15 cellular contexts compared by ENCODE assay signal in the genomic region with DNA sequence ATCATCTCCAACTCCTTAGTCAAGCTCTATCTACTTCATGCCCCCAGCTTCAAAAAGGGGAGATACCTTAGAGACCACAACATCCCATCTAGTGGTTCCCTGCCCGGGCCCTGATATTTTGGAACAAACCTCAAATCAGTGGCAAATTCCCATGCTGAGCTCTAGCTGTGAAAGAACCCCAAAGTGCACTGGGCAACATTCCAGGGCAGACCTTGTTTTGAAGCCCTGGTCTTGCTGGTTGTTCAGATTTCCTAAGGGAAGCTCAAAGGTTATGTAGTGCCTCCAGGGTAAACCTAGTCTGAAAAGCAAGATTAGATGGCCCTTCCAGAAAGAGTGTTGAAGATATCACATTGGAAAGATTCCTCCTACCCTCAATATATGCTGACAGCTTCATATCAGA. TPM values are rescaled to one million over a fixed set of nuclear protein-coding genes. Genes with fewer than 3 reads are reported as not detected.
DNase-seq lines count a peak whose midpoint lies in the region; ATAC-seq, FAIRE-seq and TF ChIP-seq lines count a peak whose summit lies in the region.
"Had no signal": no experiment of that assay in that cellular context is flagged by ENCODE, and none has a peak within 500 bp of the region (broad histone marks: within the 10 kb centered on the region; RNA-seq: fewer than 3 reads in every experiment).

No MANE protein-coding gene starts in this region.

- H3K4ac ChIP-seq in neuronal stem cell (ENCODE audit: low read length): no peak overlapping the region

- no peak overlapping the region for H4K8ac ChIP-seq in neuronal stem cell (ENCODE audit: low read depth, low read length)

- H3K27me3 Mint-ChIP-seq in CD4-positive, alpha-beta T cell: no peaks in the 10 kb centered on the region
- H3K27me3 Mint-ChIP-seq in activated T-helper 17 cell treated with anti-CD3 and anti-CD28 coated beads, Interleukin-2, amount 50 U/mL, for 72 hours: no peaks in the 10 kb centered on the region
- H3K27me3 Mint-ChIP-seq in mesothelial cell of epicardium (ENCODE audit: low read depth): no peaks in the 10 kb centered on the region

- no peak overlapping the region for H2BK15ac ChIP-seq in neuronal stem cell (ENCODE audit: low read length)

- H3K9me3 Mint-ChIP-seq in CD4-positive, alpha-beta T cell: no peaks in the 10 kb centered on the region
- H3K9me3 Mint-ChIP-seq in activated T-helper 17 cell treated with anti-CD3 and anti-CD28 coated beads, Interleukin-2, amount 50 U/mL, for 72 hours: no peaks in the 10 kb centered on the region
- peaks cover 3% of the 10 kb centered on the region for H3K9me3 Mint-ChIP-seq in mesothelial cell of epicardium
- H3K9me3 Mint-ChIP-seq: nephron had no signal

- FAIRE-seq in GM19239 (lab: Jason Lieb, UNC): peak; percentile 40

- H2BK12ac ChIP-seq in neuronal stem cell (ENCODE audit: low read length): no peak overlapping the region

- TF ChIP-seq CTCF in CD4-positive, alpha-beta T cell (IDR thresholded peaks at IDR 0.05): no peak
- TF ChIP-seq CTCF in mesothelial cell of epicardium (IDR thresholded peaks at IDR 0.05; ENCODE audit: unreplicated experiment): no peak

- H3K9ac ChIP-seq in mucosa of rectum (ENCODE audit: low read depth in 1 of 2, low read length in 2 of 2) (no peak overlapping the region), neuronal stem cell (ENCODE audit: low read depth, low read length, poor library complexity) (no peak overlapping the region)

- no peak overlapping the region for H2BK120ac ChIP-seq in neuronal stem cell (ENCODE audit: low read depth, low read length)

- H3K18ac ChIP-seq in neuronal stem cell (ENCODE audit: low read length): no peak overlapping the region

- WGBS in neuronal stem cell (ENCODE audit: extremely low coverage in 2 of 2, insufficient read length in 2 of 2, insufficient replicate concordance in 1 of 2), 2 donors: no CpG with 5 or more reads among the region's 1 CpG

- H3K36me3 ChIP-seq in mucosa of rectum (ENCODE audit: control insufficient read depth in 2 of 2, insufficient read depth in 2 of 2, low read length in 2 of 2): no peaks in the 10 kb centered on the region
- H3K36me3 ChIP-seq in neuronal stem cell (replicated peaks in 1 of 2; ENCODE audit: control insufficient read depth in 2 of 2, insufficient read depth in 2 of 2, low read length in 2 of 2): peaks cover 0 to 4% of the 10 kb centered on the region in 2 donors

- ATAC-seq in CD4-positive, alpha-beta T cell (ENCODE audit: poor library complexity): no peak
- no peak for ATAC-seq in activated T-helper 17 cell treated with anti-CD3 and anti-CD28 coated beads, Interleukin-2, amount 50 U/mL, for 72 hours (replicated peaks)
- ATAC-seq: activated CD4-positive, CD25-positive, alpha-beta regulatory T cell treated with anti-CD3 and anti-CD28 coated beads, Interleukin-2, amount 50 U/mL, for 24 hours; left cardiac atrium; PC-3 had no signal

- H3K14ac ChIP-seq in neuronal stem cell (ENCODE audit: low read length): no peak overlapping the region

- H3K4me3 ChIP-seq in mucosa of rectum (ENCODE audit: low read length in 2 of 2): no peak overlapping the region
- H3K4me3 ChIP-seq in neuronal stem cell (ENCODE audit: low read length in 2 of 2): no peak overlapping the region

- intact Hi-C loops in CD4-positive, alpha-beta T cell (cut with DNase I, micrococcal nuclease): loop anchor here (1.0 to 10.0 kb wide), 3 partner anchors 15 to 67 kb away; no protein-coding TSS in a partner anchor

- no peak overlapping the region for H4K91ac ChIP-seq in neuronal stem cell (ENCODE audit: low read depth, low read length, poor library complexity)

- peak overlapping the region; percentile 72 for H3K4me3 Mint-ChIP-seq in CD4-positive, alpha-beta T cell
- peak overlapping the region; percentile 84 for H3K4me3 Mint-ChIP-seq in activated T-helper 17 cell treated with anti-CD3 and anti-CD28 coated beads, Interleukin-2, amount 50 U/mL, for 72 hours
- H3K4me3 Mint-ChIP-seq in mesothelial cell of epicardium: no peak overlapping the region
- H3K4me3 Mint-ChIP-seq: nephron had no signal

- H2BK5ac ChIP-seq in neuronal stem cell (ENCODE audit: low read length): no peak overlapping the region

- no peak overlapping the region for H3K23ac ChIP-seq in neuronal stem cell (ENCODE audit: low read depth, low read length, poor library complexity)

- H3K4me1 ChIP-seq in mucosa of rectum (ENCODE audit: control insufficient read depth in 2 of 2, insufficient read depth in 2 of 2, low read length in 2 of 2) (peaks cover 7 to 8% of the 10 kb centered on the region in 2 donors), neuronal stem cell (ENCODE audit: control insufficient read depth in 2 of 2, insufficient read depth in 1 of 2, low read depth in 1 of 2, low read length in 2 of 2) (no peaks in the 10 kb centered on the region)

- H3K4me1 Mint-ChIP-seq in CD4-positive, alpha-beta T cell (ENCODE audit: low read depth): peaks cover 73% of the 10 kb centered on the region
- peaks cover 60% of the 10 kb centered on the region for H3K4me1 Mint-ChIP-seq in activated T-helper 17 cell treated with anti-CD3 and anti-CD28 coated beads, Interleukin-2, amount 50 U/mL, for 72 hours
- H3K4me1 Mint-ChIP-seq in mesothelial cell of epicardium: peaks cover 11% of the 10 kb centered on the region

- H3K27ac Mint-ChIP-seq in CD4-positive, alpha-beta T cell: peak overlapping the region; percentile 97
- H3K27ac Mint-ChIP-seq in activated T-helper 17 cell treated with anti-CD3 and anti-CD28 coated beads, Interleukin-2, amount 50 U/mL, for 72 hours: peak overlapping the region; percentile 85
- no peak overlapping the region for H3K27ac Mint-ChIP-seq in mesothelial cell of epicardium

- no peaks in the 10 kb centered on the region for H3K27me3 ChIP-seq in CD4-positive, alpha-beta T cell (ENCODE audit: control insufficient read depth, insufficient read depth, low read length)
- H3K27me3 ChIP-seq in mucosa of rectum (ENCODE audit: control insufficient read depth in 2 of 2, insufficient read depth in 2 of 2, low read length in 2 of 2) (no peaks in the 10 kb centered on the region), neuronal stem cell (ENCODE audit: control insufficient read depth in 3 of 3, insufficient read depth in 3 of 3, low read depth in 1 of 3, low read length in 3 of 3) (no peaks in the 10 kb centered on the region)

- H3K79me1 ChIP-seq in neuronal stem cell (ENCODE audit: low read depth, low read length): peaks cover 2% of the 10 kb centered on the region

- H2AK5ac ChIP-seq in neuronal stem cell (ENCODE audit: low read depth, low read length): no peak overlapping the region

- CTCF ChIA-PET in CD4-positive, alpha-beta T cell (lab: Charles Lee): interaction anchor here (0.9 to 4.6 kb wide), 8 partner anchors 10 to 191 kb away, joined by 3 to 19 read pairs (median 6); a partner anchor contains a TSS

- POLR2A ChIA-PET in CD4-positive, alpha-beta T cell (lab: Charles Lee): interaction anchor here (0.9 to 6.9 kb wide), 14 partner anchors 9 to 104 kb away, joined by 3 to 218 read pairs (median 7); a partner anchor contains a TSS

- no peaks in the 10 kb centered on the region for H3K9me3 ChIP-seq in CD4-positive, alpha-beta T cell (ENCODE audit: control insufficient read depth, low read length)
- H3K9me3 ChIP-seq in mucosa of rectum (ENCODE audit: control insufficient read depth in 2 of 2, low read length in 2 of 2) (no peaks in the 10 kb centered on the region), neuronal stem cell (replicated peaks in 1 of 2; ENCODE audit: control insufficient read depth in 2 of 2, insufficient read depth in 1 of 2, low read depth in 1 of 2, low read length in 2 of 2) (no peaks in the 10 kb centered on the region)

- H3K27ac ChIP-seq in CD4-positive, alpha-beta T cell (ENCODE audit: low read depth, low read length): peak overlapping the region; percentile 94
- H3K27ac ChIP-seq in mucosa of rectum (ENCODE audit: low read depth in 2 of 2, low read length in 2 of 2): peak overlapping the region; percentile 60 to 80
- no peak overlapping the region for H3K27ac ChIP-seq in neuronal stem cell (replicated peaks; ENCODE audit: low read length)

- no peak for DNase-seq in CD4-positive, alpha-beta T cell
- DNase-seq in GM19239 (ENCODE audit: insufficient read length, low spot score): no peak
- DNase-seq in neuronal stem cell (ENCODE audit: low spot score): no peak
- DNase-seq in SHP77 treated with DMSO at 0.1 percent for 48 hours (lab: John Stamatoyannopoulos, UW): no peak
- no peak for DNase-seq in mesothelial cell of epicardium (ENCODE audit: low spot score in 2 of 2, unreplicated experiment in 2 of 2)
- no peak for DNase-seq in superior temporal gyrus (ENCODE audit: extremely low spot score)
- DNase-seq: C1 segment of cervical spinal cord; left cardiac atrium; NCI-H1436; PC-3; stimulated activated CD4-positive, alpha-beta T cell treated with anti-CD3 and anti-CD28 coated beads, Interleukin-4, amount 100 ng/mL, for 1 hour had no signal

- no peak overlapping the region for H3K4me2 ChIP-seq in neuronal stem cell (ENCODE audit: insufficient read depth, low read length, poor library complexity, severe bottlenecking)

- H2AFZ ChIP-seq in neuronal stem cell (ENCODE audit: low read length): no peak overlapping the region

- H3K36me3 Mint-ChIP-seq in CD4-positive, alpha-beta T cell (ENCODE audit: low read depth): peaks cover 61% of the 10 kb centered on the region
- peaks cover 21% of the 10 kb centered on the region for H3K36me3 Mint-ChIP-seq in activated T-helper 17 cell treated with anti-CD3 and anti-CD28 coated beads, Interleukin-2, amount 50 U/mL, for 72 hours (ENCODE audit: low read depth)
- peaks cover 3% of the 10 kb centered on the region for H3K36me3 Mint-ChIP-seq in mesothelial cell of epicardium

RNA-seq across cellular contexts. Expression of a gene that starts 16.3 kb away (rescaled TPM):
- total RNA-seq in CD4-positive, alpha-beta T cell: 10 to 100 TPM; 23.2 to 26.5 TPM
- total RNA-seq in activated T-helper 17 cell treated with anti-CD3 and anti-CD28 coated beads, Interleukin-2, amount 50 U/mL, for 72 hours: 10 to 100 TPM; 25.8 TPM
- 29.5 TPM for polyA plus RNA-seq in neuronal stem cell (2013, experiment 1 of 2)
- 29.5 TPM for polyA plus RNA-seq in neuronal stem cell (2013, experiment 2 of 2)
- total RNA-seq in mesothelial cell of epicardium: 15.7 to 16.5 TPM (median 16.1 TPM) in 3 replicates

RNA-seq across cellular contexts. Expression of a gene that starts 39.9 kb away (rescaled TPM):
- total RNA-seq in CD4-positive, alpha-beta T cell: 10 to 100 TPM; 44.0 to 46.8 TPM
- total RNA-seq in activated T-helper 17 cell treated with anti-CD3 and anti-CD28 coated beads, Interleukin-2, amount 50 U/mL, for 72 hours: 10 to 100 TPM; 29.1 to 60.9 TPM
- polyA plus RNA-seq in neuronal stem cell (2013, experiment 1 of 2): 40.3 TPM
- 40.1 TPM for polyA plus RNA-seq in neuronal stem cell (2013, experiment 2 of 2)
- 67.7 to 69.2 TPM (median 69.2 TPM) in 3 replicates for total RNA-seq in mesothelial cell of epicardium

RNA-seq across cellular contexts. Expression of a gene that starts 40.8 kb away (rescaled TPM):
- total RNA-seq in CD4-positive, alpha-beta T cell: 100 to 1,000 TPM; 178 to 187 TPM
- total RNA-seq in activated T-helper 17 cell treated with anti-CD3 and anti-CD28 coated beads, Interleukin-2, amount 50 U/mL, for 72 hours: 10 to 100 TPM; 66.4 to 86.4 TPM
- 94.8 TPM for polyA plus RNA-seq in neuronal stem cell (2013, experiment 1 of 2)
- 94.3 TPM for polyA plus RNA-seq in neuronal stem cell (2013, experiment 2 of 2)
- 66.7 to 74.3 TPM (median 69.9 TPM) in 3 replicates for total RNA-seq in mesothelial cell of epicardium
